Comparison of ENCODE assay signal across 1 cellular context in the genomic region with DNA sequence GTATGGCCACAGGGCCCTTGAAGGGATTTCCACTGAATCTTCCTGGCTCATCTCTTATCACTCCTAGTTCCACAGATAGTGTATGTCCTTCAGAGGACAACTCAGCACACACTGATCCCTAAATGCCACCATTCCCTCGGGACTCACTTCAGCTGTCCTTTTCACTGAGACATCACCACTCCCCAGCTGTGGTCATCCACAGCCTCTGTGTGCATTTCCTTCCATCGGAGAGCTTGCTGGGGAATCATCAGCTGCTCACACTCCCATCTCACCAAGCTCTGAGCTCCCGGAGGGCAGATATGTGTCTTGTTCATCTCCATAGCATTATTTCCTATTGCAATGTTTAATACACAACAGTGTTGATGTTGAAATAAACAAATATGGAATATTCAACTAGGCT.
TF ChIP-seq lines count a peak whose summit lies in the region.

No MANE protein-coding gene starts in this region.

TF ChIP-seq in WTC11, 78 proteins besides CTCF, POLR2A, EP300 and RAD21 (continued from another document):
- TF ChIP-seq, protein P1, sequence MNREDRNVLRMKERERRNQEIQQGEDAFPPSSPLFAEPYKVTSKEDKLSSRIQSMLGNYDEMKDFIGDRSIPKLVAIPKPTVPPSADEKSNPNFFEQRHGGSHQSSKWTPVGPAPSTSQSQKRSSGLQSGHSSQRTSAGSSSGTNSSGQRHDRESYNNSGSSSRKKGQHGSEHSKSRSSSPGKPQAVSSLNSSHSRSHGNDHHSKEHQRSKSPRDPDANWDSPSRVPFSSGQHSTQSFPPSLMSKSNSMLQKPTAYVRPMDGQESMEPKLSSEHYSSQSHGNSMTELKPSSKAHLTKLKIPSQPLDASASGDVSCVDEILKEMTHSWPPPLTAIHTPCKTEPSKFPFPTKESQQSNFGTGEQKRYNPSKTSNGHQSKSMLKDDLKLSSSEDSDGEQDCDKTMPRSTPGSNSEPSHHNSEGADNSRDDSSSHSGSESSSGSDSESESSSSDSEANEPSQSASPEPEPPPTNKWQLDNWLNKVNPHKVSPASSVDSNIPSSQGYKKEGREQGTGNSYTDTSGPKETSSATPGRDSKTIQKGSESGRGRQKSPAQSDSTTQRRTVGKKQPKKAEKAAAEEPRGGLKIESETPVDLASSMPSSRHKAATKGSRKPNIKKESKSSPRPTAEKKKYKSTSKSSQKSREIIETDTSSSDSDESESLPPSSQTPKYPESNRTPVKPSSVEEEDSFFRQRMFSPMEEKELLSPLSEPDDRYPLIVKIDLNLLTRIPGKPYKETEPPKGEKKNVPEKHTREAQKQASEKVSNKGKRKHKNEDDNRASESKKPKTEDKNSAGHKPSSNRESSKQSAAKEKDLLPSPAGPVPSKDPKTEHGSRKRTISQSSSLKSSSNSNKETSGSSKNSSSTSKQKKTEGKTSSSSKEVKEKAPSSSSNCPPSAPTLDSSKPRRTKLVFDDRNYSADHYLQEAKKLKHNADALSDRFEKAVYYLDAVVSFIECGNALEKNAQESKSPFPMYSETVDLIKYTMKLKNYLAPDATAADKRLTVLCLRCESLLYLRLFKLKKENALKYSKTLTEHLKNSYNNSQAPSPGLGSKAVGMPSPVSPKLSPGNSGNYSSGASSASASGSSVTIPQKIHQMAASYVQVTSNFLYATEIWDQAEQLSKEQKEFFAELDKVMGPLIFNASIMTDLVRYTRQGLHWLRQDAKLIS (CRISPR knock-in tag; IDR thresholded peaks at IDR 0.05; ENCODE audit: borderline replicate concordance), result no peak
- TF ChIP-seq JUN (CRISPR knock-in tag; IDR thresholded peaks at IDR 0.05) (no peak), HMGXB4 (CRISPR knock-in tag; IDR thresholded peaks at IDR 0.05) (no peak), ZNF263 (CRISPR knock-in tag; IDR thresholded peaks at IDR 0.05; ENCODE audit: low read depth) (no peak), ZNF121 (CRISPR knock-in tag; IDR thresholded peaks at IDR 0.05) (no peak), IRF1 (CRISPR knock-in tag; IDR thresholded peaks at IDR 0.05) (no peak), GABPB1 (CRISPR knock-in tag; IDR thresholded peaks at IDR 0.05) (no peak), STAT6 (CRISPR knock-in tag; conservative IDR thresholded peaks at IDR 0.05; ENCODE audit: low read depth) (no peak), ATF2 (CRISPR knock-in tag; IDR thresholded peaks at IDR 0.05; ENCODE audit: borderline replicate concordance, low read depth) (no peak), SOX15 (CRISPR knock-in tag; IDR thresholded peaks at IDR 0.05) (no peak), ZBTB21 (CRISPR knock-in tag; IDR thresholded peaks at IDR 0.05; ENCODE audit: borderline replicate concordance) (no peak), ZSCAN18 (CRISPR knock-in tag; IDR thresholded peaks at IDR 0.05) (no peak)
- TF ChIP-seq, protein P2, sequence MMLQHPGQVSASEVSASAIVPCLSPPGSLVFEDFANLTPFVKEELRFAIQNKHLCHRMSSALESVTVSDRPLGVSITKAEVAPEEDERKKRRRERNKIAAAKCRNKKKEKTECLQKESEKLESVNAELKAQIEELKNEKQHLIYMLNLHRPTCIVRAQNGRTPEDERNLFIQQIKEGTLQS (CRISPR knock-in tag; conservative IDR thresholded peaks at IDR 0.05), result no peak
- TF ChIP-seq, protein P3, sequence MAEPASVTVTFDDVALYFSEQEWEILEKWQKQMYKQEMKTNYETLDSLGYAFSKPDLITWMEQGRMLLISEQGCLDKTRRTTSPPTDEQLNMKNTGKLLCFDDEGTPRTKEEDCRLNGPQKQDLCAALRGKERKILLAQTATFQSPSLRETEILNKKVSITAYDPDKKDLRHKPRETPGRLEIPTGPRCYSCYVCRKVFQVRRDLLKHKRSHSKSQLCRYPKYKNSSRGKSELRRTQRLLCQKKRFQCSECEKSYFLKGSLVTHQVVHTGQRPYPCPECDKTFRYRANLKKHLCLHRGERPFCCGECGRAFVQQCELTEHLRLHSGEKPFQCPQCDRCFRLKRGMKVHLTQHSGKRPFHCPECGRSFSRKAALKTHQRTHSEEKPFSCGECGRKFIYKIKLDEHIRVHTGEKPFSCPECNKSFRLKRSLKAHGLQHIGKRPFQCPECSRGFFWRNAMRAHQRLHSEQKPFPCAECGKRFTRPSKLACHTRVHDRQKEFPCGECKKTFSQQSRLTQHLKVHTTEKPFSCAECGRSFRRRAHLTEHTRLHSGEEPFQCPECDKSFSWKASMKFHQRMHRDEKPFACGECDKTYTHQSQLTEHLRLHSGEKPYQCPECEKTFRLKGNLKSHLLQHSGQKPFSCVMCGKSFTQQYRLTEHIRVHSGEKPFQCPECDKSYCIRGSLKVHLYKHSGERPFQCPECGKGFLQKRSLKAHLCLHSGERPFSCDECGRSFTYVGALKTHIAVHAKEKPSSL (CRISPR knock-in tag; conservative IDR thresholded peaks at IDR 0.05), result no peak
